In the genomic region with DNA sequence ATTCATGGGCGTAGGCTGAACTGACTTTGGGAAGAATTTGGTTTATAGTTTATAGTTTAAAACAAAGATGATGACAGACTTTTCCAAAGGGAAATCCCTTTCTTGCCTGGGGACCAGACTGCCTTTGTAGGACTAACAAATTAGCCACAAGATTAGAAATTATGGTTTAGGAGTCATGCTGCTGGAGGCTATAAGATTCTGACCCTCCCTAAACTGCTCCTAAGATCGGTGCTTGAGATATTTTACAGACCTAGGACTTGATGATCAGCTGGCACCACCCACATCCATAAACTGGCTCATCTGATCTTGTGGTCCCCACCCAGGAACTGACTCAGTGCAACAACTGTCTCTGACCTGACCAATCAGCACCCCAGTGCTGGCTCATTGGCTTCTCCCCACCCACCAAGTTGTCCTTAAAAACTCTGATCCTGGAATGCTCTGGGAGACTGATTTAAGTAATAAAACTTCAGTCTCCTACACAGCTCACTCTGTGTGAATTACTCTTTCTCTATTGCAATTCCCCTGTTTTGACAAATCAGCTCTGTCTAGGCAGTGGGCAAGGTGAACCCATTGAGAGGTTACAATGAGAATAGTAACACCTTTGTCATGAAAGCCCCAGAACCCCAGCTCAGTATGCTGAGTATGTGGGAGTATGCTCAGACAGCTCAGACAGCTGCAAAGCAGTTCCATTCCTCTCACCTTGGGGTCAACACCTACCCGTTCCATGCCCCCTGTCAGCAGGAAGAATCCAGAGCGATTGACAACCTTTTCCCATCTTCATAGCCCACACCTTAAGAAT, we compare ENCODE assay signal across 15 cellular contexts. TPM values are rescaled to one million over a fixed set of nuclear protein-coding genes. Genes with fewer than 3 reads are reported as not detected.
A peak's percentile ranks its signal among the peaks of the same experiment; 100 is the strongest.
DNase-seq lines count a peak whose midpoint lies in the region; ATAC-seq and TF ChIP-seq lines count a peak whose summit lies in the region.
"Had no signal": no experiment of that assay in that cellular context is flagged by ENCODE, and none has a peak within 500 bp of the region (broad histone marks: within the 10 kb centered on the region; RNA-seq: fewer than 3 reads in every experiment).

No MANE protein-coding gene starts in this region.

- peaks cover 2 to 21% of the 10 kb centered on the region in 2 donors for H3K9me3 ChIP-seq in right atrium auricular region
- H3K9me3 ChIP-seq: HAP-1, thyroid gland had no signal

- no peaks in the 10 kb centered on the region for H3K4me1 ChIP-seq in right atrium auricular region
- H3K4me1 ChIP-seq: HAP-1, thyroid gland had no signal

- H3K27ac ChIP-seq in right atrium auricular region: peak overlapping the region in 1 of 2 donors; percentile 23
- peak overlapping the region; percentile 70 for H3K27ac ChIP-seq in RWPE1
- H3K27ac ChIP-seq: thyroid gland had no signal

- POLR2A ChIA-PET in RWPE1 (lab: Yijun Ruan, JAX; ENCODE audit: low non-redundant PET): no interaction called here

- no TSS peak for BruUV-seq in Calu3 (replicated peaks; lab: Mats Ljungman, UMichigan)

- no peaks in the 10 kb centered on the region for H3K27me3 ChIP-seq in right atrium auricular region
- H3K27me3 ChIP-seq: thyroid gland had no signal

- peaks cover 19% of the 10 kb centered on the region for H3K27me3 Mint-ChIP-seq in stimulated activated naive CD8-positive, alpha-beta T cell treated with anti-CD3 and anti-CD28 coated beads, Interleukin-15, amount 100 ng/mL, for 72 hours
- H3K27me3 Mint-ChIP-seq in Calu3 (ENCODE audit: unreplicated experiment): no peaks in the 10 kb centered on the region

- H3K9me3 Mint-ChIP-seq in stimulated activated naive CD8-positive, alpha-beta T cell treated with anti-CD3 and anti-CD28 coated beads, Interleukin-15, amount 100 ng/mL, for 72 hours: peaks cover 6 to 23% of the 10 kb centered on the region in 2 donors
- H3K9me3 Mint-ChIP-seq in Calu3 (ENCODE audit: low read depth, unreplicated experiment): no peaks in the 10 kb centered on the region

- no peaks in the 10 kb centered on the region for H3K36me3 ChIP-seq in right atrium auricular region
- H3K36me3 ChIP-seq: HAP-1, thyroid gland had no signal

- no peaks in the 10 kb centered on the region for H3K36me3 Mint-ChIP-seq in Calu3 (ENCODE audit: insufficient read depth, unreplicated experiment)
- H3K36me3 Mint-ChIP-seq: CD4-positive, CD25-positive, alpha-beta regulatory T cell had no signal

- H3K4me3 ChIP-seq in right atrium auricular region: no peak overlapping the region
- H3K4me3 ChIP-seq in fibroblast of mammary gland (ENCODE audit: control insufficient read depth, low read depth, low read length): no peak overlapping the region
- H3K4me3 ChIP-seq: HAP-1, thyroid gland had no signal

- no peak for DNase-seq in Right ventricle myocardium superior
- DNase-seq in right atrium auricular region (ENCODE audit: low spot score): no peak
- DNase-seq in RWPE1 (ENCODE audit: low spot score): peak; percentile 66
- DNase-seq in fibroblast of mammary gland (ENCODE audit: low read depth): peak; percentile 95
- no peak for DNase-seq in stimulated activated naive CD8-positive, alpha-beta T cell treated with anti-CD3 and anti-CD28 coated beads, Interleukin-15, amount 100 ng/mL, for 72 hours
- DNase-seq in Calu3: no peak
- DNase-seq: mesendoderm; NCI-H1105 treated with DMSO at 0.1 percent for 48 hours; stimulated activated CD4-positive, alpha-beta T cell treated with anti-CD3 and anti-CD28 coated beads, Interleukin-15, amount 100 ng/mL, for 24 hours; thyroid gland had no signal

- peak; percentile 39 for ATAC-seq in Right ventricle myocardium superior (ENCODE audit: poor library complexity)
- ATAC-seq in stimulated activated naive CD8-positive, alpha-beta T cell treated with anti-CD3 and anti-CD28 coated beads, Interleukin-15, amount 100 ng/mL, for 72 hours: peak; percentile 76
- ATAC-seq in HG03196 (IDR thresholded peaks at IDR 0.05; ENCODE audit: unreplicated experiment): no peak
- no peak for ATAC-seq in HG03457 (IDR thresholded peaks at IDR 0.05; ENCODE audit: unreplicated experiment)
- ATAC-seq: WTC11 had no signal

- H3K4me1 Mint-ChIP-seq in stimulated activated naive CD8-positive, alpha-beta T cell treated with anti-CD3 and anti-CD28 coated beads, Interleukin-15, amount 100 ng/mL, for 72 hours: peaks cover 43% of the 10 kb centered on the region
- peaks cover 9% of the 10 kb centered on the region for H3K4me1 Mint-ChIP-seq in Calu3 (ENCODE audit: low read depth, unreplicated experiment)
- H3K4me1 Mint-ChIP-seq: WTC11 had no signal

- TF ChIP-seq CTCF in right atrium auricular region (IDR thresholded peaks at IDR 0.05) (no peak), RWPE1 (conservative IDR thresholded peaks at IDR 0.05; ENCODE audit: low read depth) (no peak), fibroblast of mammary gland (conservative IDR thresholded peaks at IDR 0.05; ENCODE audit: control insufficient read depth, insufficient read depth, low read depth, low read length) (no peak), Calu3 (IDR thresholded peaks at IDR 0.05; ENCODE audit: unreplicated experiment) (no peak)

- intact Hi-C loops in Right ventricle myocardium superior (cut with DNase I): no loop called here
- intact Hi-C loops in Calu3 (cut with micrococcal nuclease; ENCODE audit: unreplicated experiment): loop anchor here (10.0 kb wide), 1 partner anchor 55 kb away; the partner anchor contains the start of gene C15orf39

- no peak overlapping the region for H3K4me3 Mint-ChIP-seq in stimulated activated naive CD8-positive, alpha-beta T cell treated with anti-CD3 and anti-CD28 coated beads, Interleukin-15, amount 100 ng/mL, for 72 hours
- no peak overlapping the region for H3K4me3 Mint-ChIP-seq in Calu3 (ENCODE audit: low read depth, unreplicated experiment)
- H3K4me3 Mint-ChIP-seq: CD4-positive, CD25-positive, alpha-beta regulatory T cell; WTC11 had no signal

- H3K27ac Mint-ChIP-seq in stimulated activated naive CD8-positive, alpha-beta T cell treated with anti-CD3 and anti-CD28 coated beads, Interleukin-15, amount 100 ng/mL, for 72 hours: no peak overlapping the region
- H3K27ac Mint-ChIP-seq in Calu3 (ENCODE audit: unreplicated experiment): no peak overlapping the region
- H3K27ac Mint-ChIP-seq: CD4-positive, CD25-positive, alpha-beta regulatory T cell; WTC11 had no signal

- CTCF ChIA-PET in RWPE1 (lab: Yijun Ruan, JAX): no interaction called here
- CTCF ChIA-PET in Calu3 (lab: Charles Lee): interaction anchor here (0.5 to 1.2 kb wide), 2 partner anchors 45 to 199 kb away, joined by 4 to 6 read pairs; no protein-coding TSS in a partner anchor

RNA-seq across cellular contexts. Expression of gene C15orf39, which starts 51.6 kb away (rescaled TPM):
- total RNA-seq in Right ventricle myocardium superior (15.8 TPM), right atrium auricular region (10 to 100 TPM in 1 of 2 donors, 1 to 10 TPM in 1; 5.9 to 16.4 TPM), Calu3 (2022) (77.2 and 86.5 TPM in 2 replicates)

Comparison
In these comparisons a context has a peak if more than half of its experiments do, and no peak if none do; other contexts are left out.
1. ATAC-seq: peak in Right ventricle myocardium superior (single experiment) and stimulated activated naive CD8-positive, alpha-beta T cell treated with anti-CD3 and anti-CD28 coated beads, Interleukin-15, amount 100 ng/mL, for 72 hours (single experiment); none in HG03196 (single experiment) and HG03457 (single experiment).
2. DNase-seq: peak in RWPE1 (single experiment) and fibroblast of mammary gland (single experiment); none in Right ventricle myocardium superior (single experiment), right atrium auricular region (single experiment), stimulated activated naive CD8-positive, alpha-beta T cell treated with anti-CD3 and anti-CD28 coated beads, Interleukin-15, amount 100 ng/mL, for 72 hours (0 of 2) and Calu3 (single experiment).